Comparison of ENCODE assay signal across 29 cellular contexts in genomic region chr2:127910415-127910814, GRCh38.
"Had no signal": no experiment of that assay in that cellular context is flagged by ENCODE, and none has a peak within 500 bp of the region (broad histone marks: within the 10 kb centered on the region; RNA-seq: fewer than 3 reads in every experiment).

No MANE protein-coding gene starts in this region.

- FAIRE-seq: endometrium, endothelial cell of umbilical vein, frontal cortex had no signal

- H3K9me3 Mint-ChIP-seq: dendritic cell treated with granulocyte-macrophage colony-stimulating factor and Interleukin-4, amounts not matched to agents 40 ng/mL and 50 ng/mL, for 4 days; effector memory CD8-positive, alpha-beta T cell had no signal

- H3K9me3 ChIP-seq: colonic mucosa, esophagus muscularis mucosa, esophagus squamous epithelium, gastrocnemius medialis, gastroesophageal sphincter, heart left ventricle, heart right ventricle had no signal

- H3K4me3 Mint-ChIP-seq: dendritic cell treated with granulocyte-macrophage colony-stimulating factor and Interleukin-4, amounts not matched to agents 40 ng/mL and 50 ng/mL, for 4 days; effector memory CD8-positive, alpha-beta T cell; endodermal cell had no signal

- H3K36me3 ChIP-seq: colonic mucosa, esophagus muscularis mucosa, esophagus squamous epithelium, gastrocnemius medialis, gastroesophageal sphincter, heart left ventricle, heart right ventricle had no signal

- H3K79me2 ChIP-seq: hepatocyte had no signal

- DNase-seq: colonic mucosa; cortex of kidney; dermis blood vessel endothelial cell; dorsolateral prefrontal cortex; effector CD4-positive, alpha-beta T cell; effector CD8-positive, alpha-beta T cell; effector memory CD4-positive, alpha-beta T cell; effector memory CD8-positive, alpha-beta T cell; endodermal cell; erythroblast; esophagus squamous epithelium; foreskin fibroblast; foreskin keratinocyte; foreskin melanocyte; gastrocnemius medialis; glutamatergic neuron; head of caudate nucleus; heart left ventricle; heart right ventricle had no signal

- H3K27ac Mint-ChIP-seq: dendritic cell treated with granulocyte-macrophage colony-stimulating factor and Interleukin-4, amounts not matched to agents 40 ng/mL and 50 ng/mL, for 4 days; effector memory CD8-positive, alpha-beta T cell; endodermal cell had no signal

- H2AFZ ChIP-seq: hepatocyte had no signal

- ATAC-seq: effector memory CD8-positive, alpha-beta T cell; esophagus mucosa; foreskin keratinocyte; gastrocnemius medialis; gastroesophageal sphincter; heart left ventricle; heart right ventricle had no signal

- H3K4me3 ChIP-seq: colonic mucosa, coronary artery, dorsolateral prefrontal cortex, esophagus muscularis mucosa, esophagus squamous epithelium, gastrocnemius medialis, gastroesophageal sphincter, heart left ventricle, heart right ventricle, hepatocyte had no signal

- H3K4me1 ChIP-seq: colonic mucosa, esophagus muscularis mucosa, esophagus squamous epithelium, foreskin keratinocyte, gastrocnemius medialis, gastroesophageal sphincter, heart left ventricle, heart right ventricle had no signal

- H3K4me2 ChIP-seq: hepatocyte had no signal

- H3K27ac ChIP-seq: colonic mucosa, coronary artery, dorsolateral prefrontal cortex, epithelial cell of prostate, esophagus muscularis mucosa, esophagus squamous epithelium, foreskin keratinocyte, gastrocnemius medialis, gastroesophageal sphincter, heart left ventricle, heart right ventricle, hepatocyte had no signal

- H3K27me3 ChIP-seq: colonic mucosa, dorsolateral prefrontal cortex, esophagus muscularis mucosa, hepatocyte had no signal
